Comparison of ENCODE assay signal across 15 cellular contexts in the genomic region with DNA sequence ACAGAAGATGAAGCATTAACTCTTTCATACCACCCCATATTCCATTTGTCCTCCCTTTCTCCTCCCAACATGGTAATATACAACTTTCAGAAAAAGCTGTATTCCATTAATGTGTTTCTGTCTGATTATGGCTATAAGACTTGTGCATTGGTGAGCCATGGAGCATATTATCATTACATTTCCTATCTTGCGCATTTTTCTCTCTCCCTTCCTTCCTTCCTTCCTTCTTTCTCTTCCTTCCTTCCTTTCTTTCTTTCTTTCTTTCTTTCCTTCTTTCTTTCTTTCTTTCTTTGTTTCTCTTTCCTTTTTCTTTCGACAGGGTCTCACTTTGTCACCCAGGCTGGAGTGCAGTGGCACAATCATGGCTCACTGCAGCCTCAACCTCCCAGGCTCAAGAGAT.
"Had no signal": no experiment of that assay in that cellular context is flagged by ENCODE, and none has a peak within 500 bp of the region (broad histone marks: within the 10 kb centered on the region; RNA-seq: fewer than 3 reads in every experiment).

No MANE protein-coding gene starts in this region.

- ATAC-seq: stimulated activated naive CD8-positive, alpha-beta T cell treated with anti-CD3 and anti-CD28 coated beads, Interleukin-15, amount 100 ng/mL, for 72 hours had no signal

- DNase-seq: colonic mucosa; dermis blood vessel endothelial cell; gastrocnemius medialis; heart right ventricle; mammary epithelial cell; naive thymus-derived CD4-positive, alpha-beta T cell; nephron progenitor cell; stimulated activated CD4-positive, alpha-beta T cell treated with anti-CD3 and anti-CD28 coated beads, Interleukin-4, amount 100 ng/mL, for 1 hour; stimulated activated naive CD8-positive, alpha-beta T cell treated with anti-CD3 and anti-CD28 coated beads, Interleukin-15, amount 100 ng/mL, for 72 hours; transverse colon had no signal

- H3K36me3 ChIP-seq: colonic mucosa, heart right ventricle, prostate gland, thoracic aorta, transverse colon had no signal

- H3K36me3 Mint-ChIP-seq: naive thymus-derived CD4-positive, alpha-beta T cell; stimulated activated memory B cell treated with anti-CD40 and anti-IgM and Interleukin-4, amounts not matched to agents 10 μg/mL and 1 μg/mL and 100 μg/mL, for 72 hours had no signal

- H3K27ac Mint-ChIP-seq: nephron progenitor cell; stimulated activated memory B cell treated with anti-CD40 and anti-IgM and Interleukin-4, amounts not matched to agents 10 μg/mL and 1 μg/mL and 100 μg/mL, for 72 hours; stimulated activated naive CD8-positive, alpha-beta T cell treated with anti-CD3 and anti-CD28 coated beads, Interleukin-15, amount 100 ng/mL, for 72 hours had no signal

- H3K27ac ChIP-seq: colonic mucosa, gastrocnemius medialis, parathyroid adenoma, prostate gland, thoracic aorta, transverse colon had no signal

- H3K4me3 Mint-ChIP-seq: nephron progenitor cell had no signal

- H3K9me3 Mint-ChIP-seq: naive thymus-derived CD4-positive, alpha-beta T cell; stimulated activated memory B cell treated with anti-CD40 and anti-IgM and Interleukin-4, amounts not matched to agents 10 μg/mL and 1 μg/mL and 100 μg/mL, for 72 hours; stimulated activated naive CD8-positive, alpha-beta T cell treated with anti-CD3 and anti-CD28 coated beads, Interleukin-15, amount 100 ng/mL, for 72 hours had no signal

- H3K9ac ChIP-seq: parathyroid adenoma had no signal

- H3K4me1 ChIP-seq: colonic mucosa, parathyroid adenoma, prostate gland had no signal

- FAIRE-seq: islet of Langerhans had no signal

- H3K79me2 ChIP-seq: parathyroid adenoma had no signal

- H3K9me3 ChIP-seq: colonic mucosa, gastrocnemius medialis, heart right ventricle, prostate gland, thoracic aorta, transverse colon had no signal

- H3K27me3 ChIP-seq: colonic mucosa, gastrocnemius medialis, heart right ventricle, transverse colon had no signal

- H3K4me3 ChIP-seq: prostate gland had no signal
